10 cellular contexts compared by ENCODE assay signal in the genomic region with DNA sequence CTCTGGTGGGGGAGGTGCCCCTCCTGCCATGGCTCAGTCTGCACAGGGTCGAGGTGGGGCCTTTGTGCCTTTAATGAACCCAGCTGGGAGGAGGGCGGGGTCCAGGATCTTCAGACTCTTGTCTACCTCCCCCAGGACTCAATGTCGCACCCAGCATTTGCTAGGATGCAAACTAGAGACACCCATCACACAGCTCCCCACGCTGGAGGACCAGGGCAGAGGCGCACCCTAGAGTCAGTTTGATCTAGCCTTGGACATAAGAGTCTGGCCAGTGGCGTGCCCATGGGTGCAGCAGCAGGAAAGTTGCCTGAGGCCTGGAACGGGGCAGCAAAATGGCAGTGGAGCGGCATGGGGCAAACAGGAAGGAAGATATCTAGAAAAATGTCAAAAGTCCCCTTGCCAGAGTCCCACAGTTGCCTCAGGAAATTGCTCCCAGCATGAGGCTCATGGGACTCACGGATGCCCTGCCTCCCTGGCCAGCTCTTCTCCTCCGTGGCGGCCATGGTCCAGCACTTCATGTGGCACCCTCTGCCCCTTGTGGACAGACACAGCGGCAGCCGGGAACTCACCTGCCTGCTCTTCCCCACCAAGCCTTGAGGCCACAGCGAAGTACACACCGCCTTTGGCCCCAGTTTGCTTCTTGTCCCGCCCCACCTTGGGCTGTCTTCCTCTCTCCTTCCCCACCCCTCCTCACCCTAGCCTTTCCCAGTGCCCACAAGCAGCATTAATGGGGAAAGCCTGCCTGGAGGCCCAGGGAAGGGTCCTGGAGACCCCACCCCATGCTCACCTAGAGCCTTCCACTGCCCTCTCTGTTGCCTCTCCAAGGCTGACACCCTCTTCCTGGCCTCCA. TPM values are rescaled to one million over a fixed set of nuclear protein-coding genes. Genes with fewer than 3 reads are reported as not detected.
A peak's percentile ranks its signal among the peaks of the same experiment; 100 is the strongest.
DNase-seq lines count a peak whose midpoint lies in the region; ATAC-seq and TF ChIP-seq lines count a peak whose summit lies in the region.
"Had no signal": no experiment of that assay in that cellular context is flagged by ENCODE, and none has a peak within 500 bp of the region (broad histone marks: within the 10 kb centered on the region; RNA-seq: fewer than 3 reads in every experiment).

No MANE protein-coding gene starts in this region.

- no peak overlapping the region for H3K4me3 ChIP-seq in lower lobe of right lung
- no peak overlapping the region for H3K4me3 ChIP-seq in testis
- H3K4me3 ChIP-seq in smooth muscle cell = no peak overlapping the region

- no peak overlapping the region for H3K4me3 Mint-ChIP-seq in activated CD4-positive, alpha-beta T cell treated with anti-CD3 and anti-CD28 coated beads for 36 hours
- H3K4me3 Mint-ChIP-seq in activated CD4-positive, alpha-beta memory T cell treated with anti-CD3 and anti-CD28 coated beads for 36 hours = no peak overlapping the region

- POLR2A ChIA-PET in activated CD4-positive, alpha-beta T cell treated with anti-CD3 and anti-CD28 coated beads for 36 hours (lab: Charles Lee) = no interaction called here
- POLR2A ChIA-PET in activated CD4-positive, alpha-beta memory T cell treated with anti-CD3 and anti-CD28 coated beads for 36 hours (lab: Charles Lee) = interaction anchor here (1.6 to 5.8 kb wide), 3 partner anchors 31 to 109 kb away, joined by 3 to 80 read pairs (median 14); a partner anchor contains a TSS

- CTCF ChIA-PET in activated CD4-positive, alpha-beta T cell treated with anti-CD3 and anti-CD28 coated beads for 36 hours (lab: Charles Lee) = interaction anchor here (0.5 to 1.9 kb wide), 3 partner anchors 9 to 117 kb away, joined by 3 read pairs; no protein-coding TSS in a partner anchor
- CTCF ChIA-PET in activated CD4-positive, alpha-beta memory T cell treated with anti-CD3 and anti-CD28 coated beads for 36 hours (lab: Charles Lee) = interaction anchor here (2.5 to 2.8 kb wide), 2 partner anchors 16 to 103 kb away, joined by 11 to 19 read pairs; a partner anchor contains a TSS

- no peaks in the 10 kb centered on the region for H3K79me2 ChIP-seq in smooth muscle cell (ENCODE audit: low read depth)

- no peaks in the 10 kb centered on the region for H4K20me1 ChIP-seq in smooth muscle cell (ENCODE audit: low read depth)

- WGBS in testis, 2 donors = 90 to 91% methylated on average over 12 to 16 of the region's 16 CpGs
- WGBS in smooth muscle cell (ENCODE audit: low lambda C conversion rate) = 94% methylated on average over 16 of the region's 16 CpGs

- H3K27ac ChIP-seq in lower lobe of right lung (peak overlapping the region; percentile 94), testis (peak overlapping the region; percentile 95 to 96), smooth muscle cell (ENCODE audit: low read depth) (no peak overlapping the region)

- H3K27me3 ChIP-seq in lower lobe of right lung (ENCODE audit: low read depth) (no peaks in the 10 kb centered on the region), testis (no peaks in the 10 kb centered on the region), smooth muscle cell (ENCODE audit: low read depth) (no peaks in the 10 kb centered on the region)

- no peak overlapping the region for H2AFZ ChIP-seq in smooth muscle cell (ENCODE audit: low read depth)

- no peaks in the 10 kb centered on the region for H3K9me3 Mint-ChIP-seq in activated CD4-positive, alpha-beta T cell treated with anti-CD3 and anti-CD28 coated beads for 36 hours (ENCODE audit: low read depth)
- no peaks in the 10 kb centered on the region for H3K9me3 Mint-ChIP-seq in activated CD4-positive, alpha-beta memory T cell treated with anti-CD3 and anti-CD28 coated beads for 36 hours

- ATAC-seq in activated CD4-positive, alpha-beta T cell treated with anti-CD3 and anti-CD28 coated beads for 36 hours = no peak
- ATAC-seq in lower lobe of right lung = no peak
- no peak for ATAC-seq in GM18505 (IDR thresholded peaks at IDR 0.05; ENCODE audit: unreplicated experiment)
- ATAC-seq in HG03159 (IDR thresholded peaks at IDR 0.05; ENCODE audit: unreplicated experiment) = no peak

- intact Hi-C loops in activated CD4-positive, alpha-beta T cell treated with anti-CD3 and anti-CD28 coated beads for 36 hours (cut with DNase I, micrococcal nuclease) = no loop called here
- intact Hi-C loops in activated CD4-positive, alpha-beta memory T cell treated with anti-CD3 and anti-CD28 coated beads for 36 hours (cut with micrococcal nuclease) = no loop called here
- intact Hi-C loops in lower lobe of right lung (cut with DNase I) = no loop called here
- intact Hi-C loops in testis (cut with DNase I; ENCODE audit: low total_unique reads) = loop anchor here (5.0 kb wide), 1 partner anchor 101 kb away; a partner anchor contains a TSS

- H3K4me1 ChIP-seq in lower lobe of right lung = peaks cover 48% of the 10 kb centered on the region
- peaks cover 40% of the 10 kb centered on the region for H3K4me1 ChIP-seq in testis
- H3K4me1 ChIP-seq in smooth muscle cell (ENCODE audit: low read depth) = peaks cover 25% of the 10 kb centered on the region

- TF ChIP-seq CTCF in lower lobe of right lung (IDR thresholded peaks at IDR 0.05) (no peak), testis (IDR thresholded peaks at IDR 0.05) (no peak), smooth muscle cell (IDR thresholded peaks at IDR 0.05; ENCODE audit: borderline replicate concordance, insufficient read depth, poor library complexity, severe bottlenecking) (no peak)

- H3K27ac Mint-ChIP-seq in activated CD4-positive, alpha-beta T cell treated with anti-CD3 and anti-CD28 coated beads for 36 hours = no peak overlapping the region
- peak overlapping the region; percentile 89 for H3K27ac Mint-ChIP-seq in activated CD4-positive, alpha-beta memory T cell treated with anti-CD3 and anti-CD28 coated beads for 36 hours

- H3K9me3 ChIP-seq in lower lobe of right lung (no peaks in the 10 kb centered on the region), testis (no peaks in the 10 kb centered on the region), smooth muscle cell (replicated peaks; ENCODE audit: low read depth) (no peaks in the 10 kb centered on the region)

- H3K36me3 ChIP-seq in lower lobe of right lung (no peaks in the 10 kb centered on the region), testis (ENCODE audit: low read depth, missing control alignments) (no peaks in the 10 kb centered on the region), smooth muscle cell (ENCODE audit: low read depth) (no peaks in the 10 kb centered on the region)

- H3K27me3 Mint-ChIP-seq in activated CD4-positive, alpha-beta T cell treated with anti-CD3 and anti-CD28 coated beads for 36 hours = no peaks in the 10 kb centered on the region
- H3K27me3 Mint-ChIP-seq in activated CD4-positive, alpha-beta memory T cell treated with anti-CD3 and anti-CD28 coated beads for 36 hours = no peaks in the 10 kb centered on the region

- no peaks in the 10 kb centered on the region for H3K36me3 Mint-ChIP-seq in activated CD4-positive, alpha-beta T cell treated with anti-CD3 and anti-CD28 coated beads for 36 hours (ENCODE audit: low read depth)
- H3K36me3 Mint-ChIP-seq in activated CD4-positive, alpha-beta memory T cell treated with anti-CD3 and anti-CD28 coated beads for 36 hours = no peaks in the 10 kb centered on the region

- H3K9ac ChIP-seq in smooth muscle cell (ENCODE audit: low read depth) = no peak overlapping the region

- no peak overlapping the region for H3K4me2 ChIP-seq in smooth muscle cell

- peak; percentile 21 for DNase-seq in activated CD4-positive, alpha-beta T cell treated with anti-CD3 and anti-CD28 coated beads for 36 hours
- DNase-seq in activated CD4-positive, alpha-beta T cell treated with anti-CD3 and anti-CD28 coated beads for 1 hour = no peak
- DNase-seq in activated CD4-positive, alpha-beta memory T cell treated with anti-CD3 and anti-CD28 coated beads for 36 hours = no peak
- DNase-seq in lower lobe of right lung (no peak), testis (no peak), smooth muscle cell (lab: John Stamatoyannopoulos, UW; ENCODE audit: unreplicated experiment) (no peak)
- DNase-seq: MM.1S had no signal

- peaks cover 6% of the 10 kb centered on the region for H3F3A ChIP-seq in smooth muscle cell (ENCODE audit: low read depth)

- TF ChIP-seq POLR2A in testis (IDR thresholded peaks at IDR 0.05) (no peak), GM18505 (IDR thresholded peaks at IDR 0.05; ENCODE audit: borderline replicate concordance, extremely low read depth, insufficient read depth, insufficient read length) (no peak)

- peaks cover 28% of the 10 kb centered on the region for H3K4me1 Mint-ChIP-seq in activated CD4-positive, alpha-beta T cell treated with anti-CD3 and anti-CD28 coated beads for 36 hours
- H3K4me1 Mint-ChIP-seq in activated CD4-positive, alpha-beta memory T cell treated with anti-CD3 and anti-CD28 coated beads for 36 hours (ENCODE audit: low read depth) = peaks cover 27% of the 10 kb centered on the region

RNA-seq across cellular contexts. Expression of a gene that starts 17.7 kb away (rescaled TPM):
- total RNA-seq in activated CD4-positive, alpha-beta T cell treated with anti-CD3 and anti-CD28 coated beads for 36 hours = 1 to 10 TPM; 1.7 to 2.2 TPM
- 1 to 10 TPM in 1 of 2 experiments, under 1 TPM in 1; 0.65 to 1.4 TPM for total RNA-seq in activated CD4-positive, alpha-beta memory T cell treated with anti-CD3 and anti-CD28 coated beads for 36 hours
- total RNA-seq in lower lobe of right lung (0.97 TPM), testis (10 to 100 TPM; 11.2 to 13.6 TPM), smooth muscle cell (not detected in 2 replicates)
- polyA plus RNA-seq in testis (ENCODE audit: insufficient read depth, low read depth, low replicate concordance) (15.9 TPM), smooth muscle cell (not detected in 2 replicates)
- total RNA-seq: skeletal muscle tissue had no signal

RNA-seq across cellular contexts. Expression of a gene that starts 26.0 kb away (rescaled TPM):
- total RNA-seq in activated CD4-positive, alpha-beta T cell treated with anti-CD3 and anti-CD28 coated beads for 36 hours = 10 to 100 TPM; 28.3 to 45.6 TPM
- total RNA-seq in activated CD4-positive, alpha-beta memory T cell treated with anti-CD3 and anti-CD28 coated beads for 36 hours = 10 to 100 TPM; 24.1 to 25.6 TPM
- total RNA-seq in lower lobe of right lung (555 TPM), testis (10 to 100 TPM; 17.7 to 29.4 TPM), smooth muscle cell (50.1 and 51.6 TPM in 2 replicates)
- polyA plus RNA-seq in testis (ENCODE audit: insufficient read depth, low read depth, low replicate concordance) (74.5 TPM), smooth muscle cell (96.2 and 183 TPM in 2 replicates)

Comparison
In these comparisons a context has a peak if more than half of its experiments do, and no peak if none do; other contexts are left out.
1. RNA of a gene that starts 26.0 kb away (total RNA-seq): 555 TPM in lower lobe of right lung (single experiment); 50.1 to 51.6 TPM in smooth muscle cell, 28.3 to 45.6 TPM in activated CD4-positive, alpha-beta T cell treated with anti-CD3 and anti-CD28 coated beads for 36 hours, 17.7 to 29.4 TPM in testis and 24.1 to 25.6 TPM in activated CD4-positive, alpha-beta memory T cell treated with anti-CD3 and anti-CD28 coated beads for 36 hours; every median in the first group is over 10 times any median in the second.